In genomic region chrX:42443267-42443666, GRCh38 we compare ENCODE assay signal across 20 cellular contexts.
"Had no signal": no experiment of that assay in that cellular context is flagged by ENCODE, and none has a peak within 500 bp of the region (broad histone marks: within the 10 kb centered on the region; RNA-seq: fewer than 3 reads in every experiment).

No MANE protein-coding gene starts in this region.

- ATAC-seq: left cardiac atrium; lower lobe of right lung; psoas muscle; sciatic nerve; stimulated activated naive B cell treated with anti-CD40 and anti-IgM and Interleukin-4, amounts not matched to agents 10 μg/mL and 1 μg/mL and 100 μg/mL, for 72 hours; stimulated activated naive CD8-positive, alpha-beta T cell treated with anti-CD3 and anti-CD28 coated beads, Interleukin-15, amount 100 ng/mL, for 72 hours; upper lobe of right lung had no signal

- H3K4me3 Mint-ChIP-seq: memory B cell; mesothelial cell of epicardium; nephron; stimulated activated naive B cell treated with anti-CD40 and anti-IgM and Interleukin-4, amounts not matched to agents 10 μg/mL and 1 μg/mL and 100 μg/mL, for 72 hours had no signal

- H3K27ac Mint-ChIP-seq: memory B cell; mesothelial cell of epicardium; nephron; stimulated activated naive B cell treated with anti-CD40 and anti-IgM and Interleukin-4, amounts not matched to agents 10 μg/mL and 1 μg/mL and 100 μg/mL, for 72 hours had no signal

- H3K27me3 Mint-ChIP-seq: memory B cell; stimulated activated naive CD8-positive, alpha-beta T cell treated with anti-CD3 and anti-CD28 coated beads, Interleukin-15, amount 100 ng/mL, for 72 hours had no signal

- H3K36me3 Mint-ChIP-seq: mesothelial cell of epicardium; stimulated activated naive B cell treated with anti-CD40 and anti-IgM and Interleukin-4, amounts not matched to agents 10 μg/mL and 1 μg/mL and 100 μg/mL, for 72 hours had no signal

- H3K4me1 Mint-ChIP-seq: memory B cell, mesothelial cell of epicardium, nephron had no signal

- DNase-seq: dermis blood vessel endothelial cell; foreskin melanocyte; head of caudate nucleus; kidney; left cardiac atrium; left ventricle myocardium inferior; lower lobe of right lung; psoas muscle; spleen; stimulated activated CD4-positive, alpha-beta T cell treated with anti-CD3 and anti-CD28 coated beads, Interleukin-15, amount 100 ng/mL, for 24 hours; stimulated activated CD4-positive, alpha-beta T cell treated with anti-CD3 and anti-CD28 coated beads, Interleukin-1b, Interleukin-23, amount 100 ng/mL, for 48 hours; stimulated activated CD4-positive, alpha-beta T cell treated with anti-CD3 and anti-CD28 coated beads, Interleukin-4, amount 100 ng/mL, for 24 hours; stimulated activated naive B cell treated with anti-CD40 and anti-IgM and Interleukin-4, amounts not matched to agents 10 μg/mL and 1 μg/mL and 100 μg/mL, for 72 hours; stimulated activated naive CD8-positive, alpha-beta T cell treated with anti-CD3 and anti-CD28 coated beads, Interleukin-15, amount 100 ng/mL, for 72 hours; testis; upper lobe of right lung had no signal
